ENCODE assay signal across 17 cellular contexts in the genomic region with DNA sequence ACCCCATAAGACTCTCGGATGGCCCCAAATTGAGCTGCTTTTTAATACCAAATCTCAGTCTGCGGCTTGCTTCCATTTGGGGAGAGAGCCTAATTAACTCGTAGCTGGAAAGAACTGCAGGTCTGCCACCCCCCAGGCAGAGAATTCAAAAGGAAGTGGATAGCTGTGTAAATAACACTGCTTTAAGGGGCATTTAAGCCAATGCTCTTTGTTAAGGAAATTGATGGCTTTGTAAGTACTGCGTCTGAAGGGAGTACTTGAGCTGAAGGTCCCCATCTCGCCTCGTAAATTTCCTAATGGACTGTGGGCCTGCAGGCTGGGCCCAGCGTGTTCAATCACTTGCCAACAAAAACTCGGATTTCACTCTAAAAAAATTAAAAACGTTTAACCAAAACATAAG.
DNase-seq lines count a peak whose midpoint lies in the region; ATAC-seq, FAIRE-seq and TF ChIP-seq lines count a peak whose summit lies in the region.
"Had no signal": no experiment of that assay in that cellular context is flagged by ENCODE, and none has a peak within 500 bp of the region (broad histone marks: within the 10 kb centered on the region; RNA-seq: fewer than 3 reads in every experiment).

No MANE protein-coding gene starts in this region.

- H3K27me3 ChIP-seq in astrocyte (ENCODE audit: insufficient read depth, low read length) = peaks cover 10% of the 10 kb centered on the region
- no peaks in the 10 kb centered on the region for H3K27me3 ChIP-seq in mesenchymal stem cell (ENCODE audit: control insufficient read depth in 1 of 2, insufficient read depth in 1 of 2, low read length in 2 of 2)
- H3K27me3 ChIP-seq: right atrium auricular region had no signal

- no peaks in the 10 kb centered on the region for H3K27me3 Mint-ChIP-seq in astrocyte (ENCODE audit: low read depth, unreplicated experiment)
- H3K27me3 Mint-ChIP-seq: activated CD4-positive, alpha-beta T cell treated with anti-CD3 and anti-CD28 coated beads, Interleukin-2, amount 10 ng/mL, durations not matched to agents 7 days and 5 days had no signal

- peaks cover 15% of the 10 kb centered on the region for H3K4me1 Mint-ChIP-seq in astrocyte (ENCODE audit: low read depth, unreplicated experiment)
- H3K4me1 Mint-ChIP-seq: activated CD4-positive, alpha-beta T cell treated with anti-CD3 and anti-CD28 coated beads, Interleukin-2, amount 10 ng/mL, durations not matched to agents 7 days and 5 days; stimulated activated effector memory CD8-positive, alpha-beta T cell treated with anti-CD3 and anti-CD28 coated beads, Interleukin-12 subunit alpha, Interleukin-12 subunit beta, amount 100 ng/mL, for 72 hours had no signal

- H2BK120ac ChIP-seq in mesenchymal stem cell (ENCODE audit: low read depth, low read length) = no peak overlapping the region

- H4K8ac ChIP-seq in mesenchymal stem cell (ENCODE audit: low read length) = no peak overlapping the region

- H3K4me2 ChIP-seq in astrocyte (ENCODE audit: low read length) (peak overlapping the region; percentile 13), mesenchymal stem cell (ENCODE audit: low read length, poor library complexity, severe bottlenecking) (no peak overlapping the region)

- TF ChIP-seq CTCF in astrocyte (IDR thresholded peaks at IDR 0.05; ENCODE audit: insufficient read depth, low read depth, low read length) = no peak

- no peak overlapping the region for H3K27ac Mint-ChIP-seq in astrocyte (ENCODE audit: unreplicated experiment)
- H3K27ac Mint-ChIP-seq: activated CD4-positive, alpha-beta T cell treated with anti-CD3 and anti-CD28 coated beads, Interleukin-2, amount 10 ng/mL, durations not matched to agents 7 days and 5 days; stimulated activated effector memory CD8-positive, alpha-beta T cell treated with anti-CD3 and anti-CD28 coated beads, Interleukin-12 subunit alpha, Interleukin-12 subunit beta, amount 100 ng/mL, for 72 hours had no signal

- H3K79me2 ChIP-seq in astrocyte (ENCODE audit: insufficient read depth, low read length) = peaks cover 8% of the 10 kb centered on the region

- no peak overlapping the region for H2BK12ac ChIP-seq in mesenchymal stem cell (ENCODE audit: low read length in 2 of 2)

- H4K20me1 ChIP-seq in astrocyte (ENCODE audit: insufficient read depth, low read length) = no peaks in the 10 kb centered on the region

- peaks cover 17% of the 10 kb centered on the region for H3K36me3 Mint-ChIP-seq in astrocyte (ENCODE audit: low read depth, unreplicated experiment)
- H3K36me3 Mint-ChIP-seq: stimulated activated effector memory CD8-positive, alpha-beta T cell treated with anti-CD3 and anti-CD28 coated beads, Interleukin-12 subunit alpha, Interleukin-12 subunit beta, amount 100 ng/mL, for 72 hours had no signal

- H3K36me3 ChIP-seq in astrocyte (ENCODE audit: insufficient read depth, low read length) (no peaks in the 10 kb centered on the region), mesenchymal stem cell (ENCODE audit: control insufficient read depth in 1 of 2, insufficient read depth in 2 of 2, low read depth in 1 of 2, low read length in 2 of 2) (peaks cover 0 to 45% of the 10 kb centered on the region in 2 experiments)
- H3K36me3 ChIP-seq: right atrium auricular region had no signal

- ATAC-seq in HG02884 (IDR thresholded peaks at IDR 0.05; ENCODE audit: unreplicated experiment) (no peak), GM21529 (IDR thresholded peaks at IDR 0.05; ENCODE audit: unreplicated experiment) (no peak), HG02588 (IDR thresholded peaks at IDR 0.05; ENCODE audit: unreplicated experiment) (no peak)
- ATAC-seq: stimulated activated effector memory CD8-positive, alpha-beta T cell treated with anti-CD3 and anti-CD28 coated beads, Interleukin-12 subunit alpha, Interleukin-12 subunit beta, amount 100 ng/mL, for 72 hours had no signal

- no peak overlapping the region for H3K4ac ChIP-seq in mesenchymal stem cell (ENCODE audit: low read depth in 1 of 2, low read length in 2 of 2)

- H3K79me1 ChIP-seq in mesenchymal stem cell (replicated peaks; ENCODE audit: low read length, poor library complexity, severe bottlenecking) = no peaks in the 10 kb centered on the region

- H2BK15ac ChIP-seq in mesenchymal stem cell (ENCODE audit: low read depth, poor library complexity, severe bottlenecking) = no peak overlapping the region

- peak; percentile 88 for DNase-seq in ELF-1 (ENCODE audit: low read depth, low spot score)
- peak; percentile 54 to 69 for DNase-seq in NCI-H187 (lab: John Stamatoyannopoulos, UW)
- no peak for DNase-seq in astrocyte (ENCODE audit: low read depth)
- DNase-seq in mesenchymal stem cell = peak; percentile 42
- DNase-seq in stimulated activated CD4-positive, alpha-beta T cell treated with anti-CD3 and anti-CD28 coated beads, Interleukin-1b, Interleukin-23, amount 100 ng/mL, for 48 hours = no peak
- DNase-seq: activated CD4-positive, alpha-beta T cell treated with anti-CD3 and anti-CD28 coated beads, Interleukin-2, amount 10 ng/mL, durations not matched to agents 7 days and 5 days; activated T-cell treated with anti-CD3 and anti-CD28 coated beads, Interleukin-2, amount 50 U/mL, for 48 hours; amygdala; dermis blood vessel endothelial cell; NCI-H524; stimulated activated CD4-positive, alpha-beta T cell treated with anti-CD3 and anti-CD28 coated beads, Interleukin-4, amount 100 ng/mL, for 1 hour; T-helper 2 cell had no signal

- H2AFZ ChIP-seq in astrocyte (ENCODE audit: low read depth, low read length) (no peak overlapping the region), mesenchymal stem cell (ENCODE audit: low read depth, low read length) (no peak overlapping the region)

- H3K27ac ChIP-seq in astrocyte (ENCODE audit: low read depth, low read length) (no peak overlapping the region), mesenchymal stem cell (ENCODE audit: low read length, poor library complexity, severe bottlenecking) (peak overlapping the region; percentile 56)
- H3K27ac ChIP-seq: right atrium auricular region had no signal

- peak overlapping the region; percentile 82 for H2AK5ac ChIP-seq in mesenchymal stem cell (ENCODE audit: low read length, severe bottlenecking)

- H3K9me3 Mint-ChIP-seq in astrocyte (ENCODE audit: unreplicated experiment) = no peaks in the 10 kb centered on the region
- H3K9me3 Mint-ChIP-seq: activated CD4-positive, alpha-beta T cell treated with anti-CD3 and anti-CD28 coated beads, Interleukin-2, amount 10 ng/mL, durations not matched to agents 7 days and 5 days; stimulated activated effector memory CD8-positive, alpha-beta T cell treated with anti-CD3 and anti-CD28 coated beads, Interleukin-12 subunit alpha, Interleukin-12 subunit beta, amount 100 ng/mL, for 72 hours had no signal

- no peak overlapping the region for H3K4me3 Mint-ChIP-seq in astrocyte (ENCODE audit: unreplicated experiment)
- H3K4me3 Mint-ChIP-seq: activated CD4-positive, alpha-beta T cell treated with anti-CD3 and anti-CD28 coated beads, Interleukin-2, amount 10 ng/mL, durations not matched to agents 7 days and 5 days; stimulated activated effector memory CD8-positive, alpha-beta T cell treated with anti-CD3 and anti-CD28 coated beads, Interleukin-12 subunit alpha, Interleukin-12 subunit beta, amount 100 ng/mL, for 72 hours had no signal

- H4K91ac ChIP-seq in mesenchymal stem cell (ENCODE audit: low read length) = no peak overlapping the region

- no peak for FAIRE-seq in astrocyte (lab: Jason Lieb, UNC)

- no peak overlapping the region for H3K23ac ChIP-seq in mesenchymal stem cell (ENCODE audit: low read length in 2 of 2)

- H3K4me3 ChIP-seq in astrocyte (ENCODE audit: insufficient read depth, low read depth, low read length) (no peak overlapping the region), mesenchymal stem cell (ENCODE audit: insufficient read depth in 1 of 2, low read depth in 1 of 2, low read length in 2 of 2) (no peak overlapping the region)
- H3K4me3 ChIP-seq: right atrium auricular region had no signal

- H3K9ac ChIP-seq in astrocyte (ENCODE audit: low read length) = peak overlapping the region; percentile 1
- H3K9ac ChIP-seq in mesenchymal stem cell (ENCODE audit: low read length) = no peak overlapping the region

- H2BK5ac ChIP-seq in mesenchymal stem cell (ENCODE audit: low read depth, low read length, poor library complexity, severe bottlenecking) = no peak overlapping the region

- H3K4me1 ChIP-seq in astrocyte (ENCODE audit: insufficient read depth, low read length) (peaks cover 16% of the 10 kb centered on the region), mesenchymal stem cell (ENCODE audit: control insufficient read depth, insufficient read depth, low read depth, low read length) (peaks cover 5% of the 10 kb centered on the region)
- H3K4me1 ChIP-seq: right atrium auricular region had no signal

- H3K18ac ChIP-seq in mesenchymal stem cell (ENCODE audit: low read depth in 1 of 2, low read length in 2 of 2) = no peak overlapping the region

- H3K14ac ChIP-seq in mesenchymal stem cell (ENCODE audit: low read length in 2 of 2) = no peak overlapping the region

- H3K9me3 ChIP-seq in astrocyte (ENCODE audit: insufficient read depth, low read depth, low read length) (no peaks in the 10 kb centered on the region), mesenchymal stem cell (ENCODE audit: control insufficient read depth, low read length) (no peaks in the 10 kb centered on the region)
- H3K9me3 ChIP-seq: right atrium auricular region had no signal

- WGBS in mesenchymal stem cell = 26% methylated on average over 9 of the region's 9 CpGs

Comparison
In these comparisons a context has a peak if more than half of its experiments do, and no peak if none do; other contexts are left out.
1. DNase-seq: peak in ELF-1 (single experiment), NCI-H187 (2 of 2) and mesenchymal stem cell (single experiment); none in astrocyte (single experiment) and stimulated activated CD4-positive, alpha-beta T cell treated with anti-CD3 and anti-CD28 coated beads, Interleukin-1b, Interleukin-23, amount 100 ng/mL, for 48 hours (single experiment).